8 cellular contexts compared by ENCODE assay signal in the genomic region with DNA sequence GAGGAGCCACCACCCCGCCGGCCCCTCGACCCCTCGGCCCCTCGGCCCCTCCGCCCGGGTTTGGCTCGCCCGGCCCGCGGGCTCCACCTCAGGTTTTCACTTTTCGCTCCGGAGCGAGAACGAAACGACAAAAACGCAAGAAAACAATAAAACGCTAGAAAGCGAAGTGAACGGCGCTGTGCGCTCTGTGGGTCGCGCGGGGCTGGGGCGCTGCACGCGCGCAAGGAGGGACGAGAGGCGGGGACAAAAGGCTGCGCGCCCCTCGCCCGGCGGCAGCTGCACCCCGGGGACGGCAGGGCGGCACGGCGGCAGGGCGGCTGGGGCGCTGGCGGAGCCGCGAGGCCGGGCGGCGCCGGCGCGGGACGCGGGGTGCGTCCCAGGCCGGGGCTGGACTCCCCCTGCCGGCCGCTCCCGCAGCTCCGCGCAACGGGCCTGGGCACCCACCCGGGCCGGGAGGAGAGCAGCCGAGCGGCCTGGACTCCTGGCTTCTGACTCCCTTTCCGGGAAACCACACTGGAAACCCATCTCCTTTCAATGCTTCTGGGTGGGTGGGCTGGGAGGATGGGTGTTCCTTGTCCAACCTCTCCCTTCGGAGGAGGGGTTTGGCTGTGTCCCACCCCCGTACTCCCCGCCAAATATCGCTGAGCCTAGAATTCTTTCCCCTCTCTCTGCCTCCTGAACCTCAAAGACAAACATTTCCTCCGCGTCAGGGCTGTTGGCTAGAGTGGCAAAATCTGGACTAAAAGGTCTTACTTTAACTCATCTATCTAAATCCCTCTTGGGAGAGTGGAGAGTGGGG. TPM values are rescaled to one million over a fixed set of nuclear protein-coding genes. Genes with fewer than 3 reads are reported as not detected.
A peak's percentile ranks its signal among the peaks of the same experiment; 100 is the strongest.
DNase-seq lines count a peak whose midpoint lies in the region; ATAC-seq and TF ChIP-seq lines count a peak whose summit lies in the region.

No MANE protein-coding gene starts in this region.

- peaks cover 2% of the 10 kb centered on the region for H3K36me3 Mint-ChIP-seq in activated CD4-positive, alpha-beta T cell treated with anti-CD3 and anti-CD28 coated beads, Interleukin-2, amount 10 ng/mL, durations not matched to agents 24 days and 14 days (ENCODE audit: low read depth)
- no peaks in the 10 kb centered on the region for H3K36me3 Mint-ChIP-seq in naive B cell

- H2AFZ ChIP-seq in fibroblast of lung (ENCODE audit: low read length): no peak overlapping the region

- H3K9me3 Mint-ChIP-seq in activated CD4-positive, alpha-beta T cell treated with anti-CD3 and anti-CD28 coated beads, Interleukin-2, amount 10 ng/mL, durations not matched to agents 24 days and 14 days: no peaks in the 10 kb centered on the region
- no peaks in the 10 kb centered on the region for H3K9me3 Mint-ChIP-seq in naive B cell

- H3K36me3 ChIP-seq in fibroblast of lung (ENCODE audit: control insufficient read depth, insufficient read depth, low read length): peaks cover 41% of the 10 kb centered on the region

- peaks cover 58% of the 10 kb centered on the region for H3K27me3 Mint-ChIP-seq in activated CD4-positive, alpha-beta T cell treated with anti-CD3 and anti-CD28 coated beads, Interleukin-2, amount 10 ng/mL, durations not matched to agents 24 days and 14 days
- peaks cover 47 to 63% (median 53%) of the 10 kb centered on the region in 3 donors for H3K27me3 Mint-ChIP-seq in naive B cell

- ATAC-seq in naive B cell (ENCODE audit: low read depth in 2 of 2) (peak; percentile 33 to 44), GM21825 (IDR thresholded peaks at IDR 0.05; ENCODE audit: unreplicated experiment) (no peak)

- H3K27me3 ChIP-seq in fibroblast of lung (ENCODE audit: control insufficient read depth, insufficient read depth, low read length): no peaks in the 10 kb centered on the region

- H3K4me2 ChIP-seq in fibroblast of lung (ENCODE audit: extremely low read depth, insufficient read depth, low read length): peak overlapping the region; percentile 100

- TF ChIP-seq CTCF in LNCaP clone FGC (IDR thresholded peaks at IDR 0.05; ENCODE audit: control insufficient read depth, extremely low read depth, insufficient read depth): peak; percentile 76
- peak; percentile 15 to 23 for TF ChIP-seq CTCF in fibroblast of lung (conservative IDR thresholded peaks at IDR 0.05 in 1 of 2, IDR thresholded peaks at IDR 0.05 in 1 of 2; ENCODE audit: low read depth in 1 of 2, low read length in 2 of 2)

- no peak overlapping the region for H3K27ac Mint-ChIP-seq in activated CD4-positive, alpha-beta T cell treated with anti-CD3 and anti-CD28 coated beads, Interleukin-2, amount 10 ng/mL, durations not matched to agents 24 days and 14 days
- H3K27ac Mint-ChIP-seq in naive B cell: no peak overlapping the region

- peak overlapping the region; percentile 65 for H3K4me3 Mint-ChIP-seq in activated CD4-positive, alpha-beta T cell treated with anti-CD3 and anti-CD28 coated beads, Interleukin-2, amount 10 ng/mL, durations not matched to agents 24 days and 14 days
- peak overlapping the region; percentile 79 to 90 (median 83) for H3K4me3 Mint-ChIP-seq in naive B cell

- DNase-seq in stimulated activated CD4-positive, alpha-beta T cell treated with anti-CD3 and anti-CD28 coated beads, Interleukin-12 subunit alpha, Interleukin-12 subunit beta, amount 100 ng/mL, for 4 hours: peak; percentile 47
- DNase-seq in stimulated activated CD4-positive, alpha-beta T cell treated with anti-CD3 and anti-CD28 coated beads, Interleukin-2, amount 100 ng/mL, for 48 hours: no peak
- no peak for DNase-seq in LNCaP clone FGC (ENCODE audit: low read depth)
- peak; percentile 81 for DNase-seq in activated CD4-positive, alpha-beta T cell treated with anti-CD3 and anti-CD28 coated beads, Interleukin-2, amount 10 ng/mL, durations not matched to agents 24 days and 14 days
- DNase-seq in fibroblast of lung (ENCODE audit: low read depth in 2 of 2): peak; percentile 70 to 89
- peak; percentile 52 for DNase-seq in naive B cell
- no peak for DNase-seq in cortex of kidney (lab: John Stamatoyannopoulos, UW)

- peaks cover 75% of the 10 kb centered on the region for H3K79me2 ChIP-seq in fibroblast of lung (ENCODE audit: control insufficient read depth, insufficient read depth, low read length)

- peak overlapping the region; percentile 95 for H3K27ac ChIP-seq in fibroblast of lung (ENCODE audit: insufficient read depth, low read length)

- H4K20me1 ChIP-seq in fibroblast of lung (ENCODE audit: control insufficient read depth, extremely low read depth, insufficient read depth, low read length): no peaks in the 10 kb centered on the region

- H3K9ac ChIP-seq in fibroblast of lung (ENCODE audit: insufficient read depth, low read length): peak overlapping the region; percentile 81

- intact Hi-C loops in activated CD4-positive, alpha-beta T cell treated with anti-CD3 and anti-CD28 coated beads, Interleukin-2, amount 10 ng/mL, durations not matched to agents 24 days and 14 days (cut with micrococcal nuclease): loop anchor here (5.0 to 10.0 kb wide), 3 partner anchors 175 to 653 kb away; no protein-coding TSS in a partner anchor

- peaks cover 11% of the 10 kb centered on the region for H3K4me1 Mint-ChIP-seq in activated CD4-positive, alpha-beta T cell treated with anti-CD3 and anti-CD28 coated beads, Interleukin-2, amount 10 ng/mL, durations not matched to agents 24 days and 14 days
- peaks cover 22 to 36% (median 35%) of the 10 kb centered on the region in 3 donors for H3K4me1 Mint-ChIP-seq in naive B cell

- peaks cover 24% of the 10 kb centered on the region for H3K4me1 ChIP-seq in fibroblast of lung (ENCODE audit: control insufficient read depth, extremely low read depth, insufficient read depth, low read length)

- peak overlapping the region; percentile 48 for H3K4me3 ChIP-seq in LNCaP clone FGC (ENCODE audit: low read depth, low read length)
- peak overlapping the region; percentile 75 to 100 (median 88) for H3K4me3 ChIP-seq in fibroblast of lung (replicated peaks in 1 of 4; ENCODE audit: control extremely low read depth in 1 of 4, insufficient read depth in 1 of 4, low read depth in 3 of 4, low read length in 4 of 4)

- no peaks in the 10 kb centered on the region for H3K9me3 ChIP-seq in fibroblast of lung (ENCODE audit: control insufficient read depth, insufficient read depth, low read depth, low read length)

RNA-seq across cellular contexts. Expression of a gene that starts 9.9 kb away (rescaled TPM):
- not detected in 2 replicates for total RNA-seq in activated CD4-positive, alpha-beta T cell treated with anti-CD3 and anti-CD28 coated beads, Interleukin-2, amount 10 ng/mL, durations not matched to agents 24 days and 14 days
- 98.1 and 148 TPM in 2 replicates for total RNA-seq in fibroblast of lung
- polyA plus RNA-seq in fibroblast of lung (40.5 and 64.9 TPM in 2 replicates), naive B cell (ENCODE audit: low read depth in 6 of 6) (not detected)
- 86.7 and 151 TPM in 2 replicates for polyA plus RNA-seq in fibroblast of lung (2012)
- 102 and 172 TPM in 2 replicates for polyA minus RNA-seq in fibroblast of lung (ENCODE audit: low replicate concordance)

RNA-seq across cellular contexts. Expression of a gene that starts 42.7 kb away (rescaled TPM):
- total RNA-seq in activated CD4-positive, alpha-beta T cell treated with anti-CD3 and anti-CD28 coated beads, Interleukin-2, amount 10 ng/mL, durations not matched to agents 24 days and 14 days: not detected in 2 replicates
- 35.2 and 44.1 TPM in 2 replicates for total RNA-seq in fibroblast of lung
- 84.3 and 93.9 TPM in 2 replicates for polyA plus RNA-seq in fibroblast of lung
- polyA plus RNA-seq in fibroblast of lung (2012): 55.1 and 85.4 TPM in 2 replicates
- polyA minus RNA-seq in fibroblast of lung (ENCODE audit: low replicate concordance): 133 and 151 TPM in 2 replicates
- polyA plus RNA-seq in naive B cell (ENCODE audit: low read depth in 6 of 6): not detected

Comparison
In these comparisons a context has a peak if more than half of its experiments do, and no peak if none do; other contexts are left out.
1. DNase-seq: peak in stimulated activated CD4-positive, alpha-beta T cell treated with anti-CD3 and anti-CD28 coated beads, Interleukin-12 subunit alpha, Interleukin-12 subunit beta, amount 100 ng/mL, for 4 hours (single experiment), activated CD4-positive, alpha-beta T cell treated with anti-CD3 and anti-CD28 coated beads, Interleukin-2, amount 10 ng/mL, durations not matched to agents 24 days and 14 days (single experiment), fibroblast of lung (2 of 2) and naive B cell (single experiment); none in stimulated activated CD4-positive, alpha-beta T cell treated with anti-CD3 and anti-CD28 coated beads, Interleukin-2, amount 100 ng/mL, for 48 hours (0 of 2), LNCaP clone FGC (single experiment) and cortex of kidney (single experiment).
2. RNA of a gene that starts 9.9 kb away (total RNA-seq): 98.1 to 148 TPM in fibroblast of lung; not detected in activated CD4-positive, alpha-beta T cell treated with anti-CD3 and anti-CD28 coated beads, Interleukin-2, amount 10 ng/mL, durations not matched to agents 24 days and 14 days; every median in the first group is over 10 times any median in the second.
3. RNA of a gene that starts 42.7 kb away (total RNA-seq): 35.2 to 44.1 TPM in fibroblast of lung; not detected in activated CD4-positive, alpha-beta T cell treated with anti-CD3 and anti-CD28 coated beads, Interleukin-2, amount 10 ng/mL, durations not matched to agents 24 days and 14 days; every median in the first group is over 10 times any median in the second.